Comparison of ENCODE assay signal across 9 cellular contexts in the genomic region with DNA sequence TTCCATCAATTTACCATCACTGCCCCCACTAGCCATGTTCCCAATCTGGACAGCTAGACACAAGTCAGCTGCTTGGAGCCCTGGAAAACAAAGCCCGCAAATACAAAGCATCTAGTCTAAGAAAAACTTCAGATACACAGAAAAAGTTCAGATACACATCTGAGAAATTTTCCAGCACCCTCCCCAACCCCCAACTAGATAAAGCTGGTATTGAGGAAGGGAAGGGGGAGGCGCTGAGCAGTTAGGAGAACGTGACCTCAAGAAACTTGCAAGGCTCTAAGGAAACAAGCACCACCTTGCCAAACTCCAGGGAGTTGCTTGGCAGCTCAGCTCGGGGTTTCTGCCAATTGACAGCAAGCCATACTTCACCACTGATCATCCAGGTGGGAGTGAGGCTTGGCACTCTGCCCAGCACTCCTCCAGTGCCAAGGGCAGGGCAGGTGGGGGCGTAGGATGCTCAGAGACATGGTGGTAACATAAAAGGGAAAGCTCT. TPM values are rescaled to one million over a fixed set of nuclear protein-coding genes. Genes with fewer than 3 reads are reported as not detected.
A peak's percentile ranks its signal among the peaks of the same experiment; 100 is the strongest.
DNase-seq lines count a peak whose midpoint lies in the region; ATAC-seq and TF ChIP-seq lines count a peak whose summit lies in the region.
"Had no signal": no experiment of that assay in that cellular context is flagged by ENCODE, and none has a peak within 500 bp of the region (broad histone marks: within the 10 kb centered on the region; RNA-seq: fewer than 3 reads in every experiment).

No MANE protein-coding gene starts in this region.

- no peaks in the 10 kb centered on the region for H3K27me3 ChIP-seq in RWPE2 (ENCODE audit: insufficient read depth, poor library complexity, severe bottlenecking)
- H3K27me3 ChIP-seq in upper lobe of left lung = no peaks in the 10 kb centered on the region

- no peak for TF ChIP-seq CTCF in RWPE2 (IDR thresholded peaks at IDR 0.05; ENCODE audit: poor library complexity, severe bottlenecking)
- TF ChIP-seq CTCF in upper lobe of left lung (IDR thresholded peaks at IDR 0.05) = no peak
- no peak for TF ChIP-seq CTCF in endothelial cell (IDR thresholded peaks at IDR 0.05; ENCODE audit: unreplicated experiment)
- TF ChIP-seq CTCF in GM10266 (IDR thresholded peaks at IDR 0.05; ENCODE audit: control insufficient read depth, insufficient read depth, low read depth, missing control alignments) = no peak

- TF ChIP-seq POLR2A in upper lobe of left lung (IDR thresholded peaks at IDR 0.05) = no peak

- H3K9me3 ChIP-seq in RWPE2 (ENCODE audit: severe bottlenecking) = no peaks in the 10 kb centered on the region
- no peaks in the 10 kb centered on the region for H3K9me3 ChIP-seq in upper lobe of left lung

- no peak overlapping the region for H3K4me3 Mint-ChIP-seq in endothelial cell (ENCODE audit: unreplicated experiment)

- H3K4me1 Mint-ChIP-seq in endothelial cell (ENCODE audit: unreplicated experiment) = peaks cover 5% of the 10 kb centered on the region

- H3K27me3 Mint-ChIP-seq in endothelial cell (ENCODE audit: unreplicated experiment) = peaks cover 2% of the 10 kb centered on the region

- H3K27ac ChIP-seq in RWPE2 (ENCODE audit: poor library complexity, severe bottlenecking) (peak overlapping the region; percentile 78), upper lobe of left lung (peak overlapping the region in 3 of 4 donors; percentile 2 to 66 (median 42))

- no peak overlapping the region for H3K4me3 ChIP-seq in RWPE2 (ENCODE audit: severe bottlenecking)
- no peak overlapping the region for H3K4me3 ChIP-seq in upper lobe of left lung

- H3K4me1 ChIP-seq in RWPE2 (ENCODE audit: insufficient read depth, poor library complexity, severe bottlenecking) (peaks cover 39% of the 10 kb centered on the region), upper lobe of left lung (peaks cover 0 to 6% (median 5%) of the 10 kb centered on the region in 4 donors)

- ATAC-seq in RWPE2 (ENCODE audit: low read depth) (peak; percentile 63), upper lobe of left lung (ENCODE audit: low FRiP score in 2 of 2) (peak in 1 of 2 donors; percentile 47)

- H3K27ac Mint-ChIP-seq in endothelial cell (ENCODE audit: unreplicated experiment) = no peak overlapping the region

- intact Hi-C loops in head of caudate nucleus (cut with DNase I) = no loop called here

- no peak for TF ChIP-seq EP300 in upper lobe of left lung (IDR thresholded peaks at IDR 0.05)

- H3K36me3 ChIP-seq in RWPE2 (ENCODE audit: low read depth) (no peaks in the 10 kb centered on the region), upper lobe of left lung (no peaks in the 10 kb centered on the region)

- no peaks in the 10 kb centered on the region for H3K36me3 Mint-ChIP-seq in endothelial cell (ENCODE audit: low read depth, unreplicated experiment)

- no peaks in the 10 kb centered on the region for H3K9me3 Mint-ChIP-seq in endothelial cell (ENCODE audit: unreplicated experiment)

- 32 to 36% methylated on average over 5 of the region's 5 CpGs for WGBS in upper lobe of left lung, 2 donors

- DNase-seq in SIG-M5 treated with dmso at 0.1 percent for 504 hours (lab: John Stamatoyannopoulos, UW; ENCODE audit: unreplicated experiment) (peak; percentile 9), SIG-M5 (lab: John Stamatoyannopoulos, UW) (no peak), RWPE2 (ENCODE audit: low spot score) (peak; percentile 84), head of caudate nucleus (peak; percentile 61 to 95 (median 84)), upper lobe of left lung (no peak), endothelial cell (ENCODE audit: low spot score) (no peak), GM10266 (ENCODE audit: extremely low spot score) (no peak), NAMALWA (ENCODE audit: low spot score) (no peak)
- DNase-seq: MV-4-11 had no signal

RNA-seq across cellular contexts. Expression of gene CNIH1, which starts 5.1 kb away (rescaled TPM):
- total RNA-seq in upper lobe of left lung = 100 to 1,000 TPM in 1 of 6 donors, 10 to 100 TPM in 5; 37.7 to 105 (median 57.9) TPM
- total RNA-seq in endothelial cell (ENCODE audit: unreplicated experiment) = 87.8 TPM

RNA-seq across cellular contexts. Expression of gene GMFB, which starts 42.5 kb away (rescaled TPM):
- total RNA-seq in upper lobe of left lung = 10 to 100 TPM; 18.0 to 72.4 (median 43.9) TPM
- total RNA-seq in endothelial cell (ENCODE audit: unreplicated experiment) = 86.2 TPM

RNA-seq across cellular contexts. Expression of gene CDKN3, which starts 49.4 kb away (rescaled TPM):
- total RNA-seq in upper lobe of left lung = 1 to 10 TPM in 4 of 6 donors, not detected in 2; 1.7 to 3.6 (median 3.1) TPM
- total RNA-seq in endothelial cell (ENCODE audit: unreplicated experiment) = 12.2 TPM

Comparison
In these comparisons a context has a peak if more than half of its experiments do, and no peak if none do; other contexts are left out.
1. DNase-seq: peak in SIG-M5 treated with dmso at 0.1 percent for 504 hours (single experiment), RWPE2 (single experiment) and head of caudate nucleus (42 of 42); none in SIG-M5 (single experiment), upper lobe of left lung (0 of 2), endothelial cell (single experiment), GM10266 (single experiment) and NAMALWA (single experiment).